In genomic region chr5:179405426-179406030, GRCh38 we compare ENCODE assay signal across 23 cellular contexts.
"Had no signal": no experiment of that assay in that cellular context is flagged by ENCODE, and none has a peak within 500 bp of the region (broad histone marks: within the 10 kb centered on the region; RNA-seq: fewer than 3 reads in every experiment).

No MANE protein-coding gene starts in this region.

- H3K4me1 Mint-ChIP-seq: activated B cell treated with CpG ODN at 0.5 μM for 24 hours; activated CD4-positive, alpha-beta T cell treated with anti-CD3 and anti-CD28 coated beads for 36 hours; activated naive CD8-positive, alpha-beta T cell treated with anti-CD3 and anti-CD28 coated beads for 36 hours; naive thymus-derived CD4-positive, alpha-beta T cell; neural progenitor cell had no signal

- H3K4me2 ChIP-seq: neural progenitor cell had no signal

- H3K9ac ChIP-seq: neural progenitor cell had no signal

- H3K27me3 ChIP-seq: dorsolateral prefrontal cortex, esophagus squamous epithelium, gastrocnemius medialis, neural progenitor cell, ovary, right atrium auricular region, transverse colon had no signal

- H3K36me3 ChIP-seq: esophagus squamous epithelium, gastrocnemius medialis, neural progenitor cell, ovary, right atrium auricular region, transverse colon had no signal

- H3K9me3 ChIP-seq: psoas muscle had no signal

- H3K27me3 Mint-ChIP-seq: activated B cell treated with CpG ODN at 0.5 μM for 24 hours; activated CD4-positive, alpha-beta T cell treated with anti-CD3 and anti-CD28 coated beads for 36 hours; activated naive CD8-positive, alpha-beta T cell treated with anti-CD3 and anti-CD28 coated beads for 36 hours had no signal

- H3K4me1 ChIP-seq: esophagus squamous epithelium, gastrocnemius medialis, neural progenitor cell, psoas muscle, right atrium auricular region, transverse colon had no signal

- DNase-seq: activated B cell treated with CpG ODN at 0.5 μM for 24 hours; activated CD4-positive, alpha-beta T cell treated with anti-CD3 and anti-CD28 coated beads for 36 hours; activated CD4-positive, alpha-beta T cell treated with anti-CD3 and anti-CD28 coated beads, Interleukin-2, amount 50 U/mL, for 4 hours; activated CD8-positive, alpha-beta memory T cell treated with anti-CD3 and anti-CD28 coated beads, Interleukin-2, amount 50 U/mL, for 48 hours; activated naive CD4-positive, alpha-beta T cell treated with Interleukin-2 at 50 U/mL for 16 hours; activated naive CD8-positive, alpha-beta T cell treated with anti-CD3 and anti-CD28 coated beads for 36 hours; activated T-cell treated with anti-CD3 and anti-CD28 coated beads, Interleukin-2, amount 50 U/mL, for 4 hours; central memory CD4-positive, alpha-beta T cell; esophagus squamous epithelium; gastrocnemius medialis; hypothalamus; left cardiac atrium; naive thymus-derived CD4-positive, alpha-beta T cell; ovary; psoas muscle; stimulated activated CD4-positive, alpha-beta T cell treated with anti-CD3 and anti-CD28 coated beads, Interleukin-1b, Interleukin-23, amount 100 ng/mL, for 48 hours; T-helper 9 cell; transverse colon had no signal

- H3K36me3 Mint-ChIP-seq: activated naive CD8-positive, alpha-beta T cell treated with anti-CD3 and anti-CD28 coated beads for 36 hours; neural progenitor cell had no signal

- H3K27ac Mint-ChIP-seq: activated B cell treated with CpG ODN at 0.5 μM for 24 hours; activated CD4-positive, alpha-beta T cell treated with anti-CD3 and anti-CD28 coated beads for 36 hours; activated naive CD8-positive, alpha-beta T cell treated with anti-CD3 and anti-CD28 coated beads for 36 hours; naive thymus-derived CD4-positive, alpha-beta T cell; neural progenitor cell had no signal

- H3K27ac ChIP-seq: dorsolateral prefrontal cortex, esophagus squamous epithelium, gastrocnemius medialis, neural progenitor cell, ovary, psoas muscle, right atrium auricular region, transverse colon had no signal

- ATAC-seq: activated CD4-positive, alpha-beta T cell treated with anti-CD3 and anti-CD28 coated beads for 36 hours; activated T-cell treated with anti-CD3 and anti-CD28 coated beads, Interleukin-2, amount 50 U/mL, for 4 hours; gastrocnemius medialis; left cardiac atrium; naive thymus-derived CD4-positive, alpha-beta T cell; psoas muscle had no signal

- FAIRE-seq: astrocyte, colon had no signal

- H3K4me3 ChIP-seq: dorsolateral prefrontal cortex, esophagus squamous epithelium, gastrocnemius medialis, neural progenitor cell, ovary, psoas muscle, right atrium auricular region, transverse colon had no signal

- H3K4me3 Mint-ChIP-seq: activated B cell treated with CpG ODN at 0.5 μM for 24 hours; activated CD4-positive, alpha-beta T cell treated with anti-CD3 and anti-CD28 coated beads for 36 hours; activated naive CD8-positive, alpha-beta T cell treated with anti-CD3 and anti-CD28 coated beads for 36 hours; activated T-cell treated with anti-CD3 and anti-CD28 coated beads, Interleukin-2, amount 50 U/mL, for 4 hours; naive thymus-derived CD4-positive, alpha-beta T cell; neural progenitor cell had no signal
